In genomic region chr6:11333292-11333849, GRCh38 we compare ENCODE assay signal across 10 cellular contexts.
DNase-seq lines count a peak whose midpoint lies in the region; ATAC-seq and TF ChIP-seq lines count a peak whose summit lies in the region.
"Had no signal": no experiment of that assay in that cellular context is flagged by ENCODE, and none has a peak within 500 bp of the region (broad histone marks: within the 10 kb centered on the region; RNA-seq: fewer than 3 reads in every experiment).

No MANE protein-coding gene starts in this region.

- H3K27me3 Mint-ChIP-seq in stimulated activated naive CD8-positive, alpha-beta T cell treated with anti-CD3 and anti-CD28 coated beads, Interleukin-15, Interleukin-2, amounts not matched to agents 100 ng/mL and 50 ng/mL, for 24 hours = no peaks in the 10 kb centered on the region
- H3K27me3 Mint-ChIP-seq in CD4-positive, alpha-beta T cell = no peaks in the 10 kb centered on the region

- CTCF ChIA-PET in CD4-positive, alpha-beta T cell (lab: Charles Lee) = no interaction called here

- H3K4me2 ChIP-seq in osteoblast (ENCODE audit: insufficient read depth, low read length) = no peak overlapping the region

- no peak overlapping the region for H2AFZ ChIP-seq in osteoblast (ENCODE audit: low read length)

- H3K36me3 ChIP-seq in osteoblast (ENCODE audit: insufficient read depth, low read length) = no peaks in the 10 kb centered on the region

- H4K20me1 ChIP-seq in osteoblast (ENCODE audit: insufficient read depth, low read length) = no peaks in the 10 kb centered on the region

- DNase-seq in activated naive CD4-positive, alpha-beta T cell treated with anti-CD3 and anti-CD28 coated beads, Interleukin-2, amount 50 U/mL, for 72 hours (ENCODE audit: low spot score in 2 of 2) = no peak
- no peak for DNase-seq in activated naive CD4-positive, alpha-beta T cell (lab: John Stamatoyannopoulos, UW)
- DNase-seq in SHP77 (lab: John Stamatoyannopoulos, UW) (peak; percentile 26 to 69), osteoblast (ENCODE audit: insufficient read length, low spot score, missing footprints) (no peak)
- DNase-seq in CD4-positive, alpha-beta T cell = no peak
- DNase-seq: activated CD4-positive, alpha-beta T cell treated with anti-CD3 and anti-CD28 coated beads, Interleukin-2, amount 50 U/mL, for 48 hours; SIG-M5 had no signal

- peak; percentile 59 to 75 for ATAC-seq in activated naive CD4-positive, alpha-beta T cell treated with anti-CD3 and anti-CD28 coated beads, Interleukin-2, amount 50 U/mL, for 72 hours
- peak; percentile 49 for ATAC-seq in HG02623 (IDR thresholded peaks at IDR 0.05; ENCODE audit: unreplicated experiment)
- ATAC-seq in HG03196 (IDR thresholded peaks at IDR 0.05; ENCODE audit: unreplicated experiment) = no peak
- ATAC-seq in CD4-positive, alpha-beta T cell (ENCODE audit: poor library complexity) = no peak

- POLR2A ChIA-PET in CD4-positive, alpha-beta T cell (lab: Charles Lee) = no interaction called here

- H3K27ac Mint-ChIP-seq in activated naive CD4-positive, alpha-beta T cell treated with anti-CD3 and anti-CD28 coated beads, Interleukin-2, amount 50 U/mL, for 72 hours = peak overlapping the region; percentile 24 to 54
- H3K27ac Mint-ChIP-seq in stimulated activated naive CD8-positive, alpha-beta T cell treated with anti-CD3 and anti-CD28 coated beads, Interleukin-15, Interleukin-2, amounts not matched to agents 100 ng/mL and 50 ng/mL, for 24 hours = peak overlapping the region; percentile 61
- H3K27ac Mint-ChIP-seq in CD4-positive, alpha-beta T cell = no peak overlapping the region

- no peak overlapping the region for H3K4me3 ChIP-seq in osteoblast (ENCODE audit: insufficient read depth, low read length)

- H3K4me1 ChIP-seq in osteoblast (ENCODE audit: insufficient read depth, low read length) = peaks cover 10% of the 10 kb centered on the region

- no peaks in the 10 kb centered on the region for H3K9me3 ChIP-seq in osteoblast (ENCODE audit: low read depth, low read length)
- H3K9me3 ChIP-seq in CD4-positive, alpha-beta T cell (ENCODE audit: control insufficient read depth, low read length) = no peaks in the 10 kb centered on the region

- no peaks in the 10 kb centered on the region for H3K9me3 Mint-ChIP-seq in activated naive CD4-positive, alpha-beta T cell treated with anti-CD3 and anti-CD28 coated beads, Interleukin-2, amount 50 U/mL, for 72 hours
- H3K9me3 Mint-ChIP-seq in stimulated activated naive CD8-positive, alpha-beta T cell treated with anti-CD3 and anti-CD28 coated beads, Interleukin-15, Interleukin-2, amounts not matched to agents 100 ng/mL and 50 ng/mL, for 24 hours = no peaks in the 10 kb centered on the region
- no peaks in the 10 kb centered on the region for H3K9me3 Mint-ChIP-seq in CD4-positive, alpha-beta T cell

- H3K79me2 ChIP-seq in osteoblast (ENCODE audit: insufficient read depth, low read length) = no peaks in the 10 kb centered on the region

- no peak overlapping the region for H3K27ac ChIP-seq in osteoblast (ENCODE audit: low read depth, low read length)
- no peak overlapping the region for H3K27ac ChIP-seq in CD4-positive, alpha-beta T cell (ENCODE audit: low read depth, low read length)

- H3K4me3 Mint-ChIP-seq in stimulated activated naive CD8-positive, alpha-beta T cell treated with anti-CD3 and anti-CD28 coated beads, Interleukin-15, Interleukin-2, amounts not matched to agents 100 ng/mL and 50 ng/mL, for 24 hours = no peak overlapping the region
- H3K4me3 Mint-ChIP-seq in CD4-positive, alpha-beta T cell = no peak overlapping the region

- H3K36me3 Mint-ChIP-seq in activated naive CD4-positive, alpha-beta T cell treated with anti-CD3 and anti-CD28 coated beads, Interleukin-2, amount 50 U/mL, for 72 hours = peaks cover 8 to 20% of the 10 kb centered on the region in 2 donors
- H3K36me3 Mint-ChIP-seq in stimulated activated naive CD8-positive, alpha-beta T cell treated with anti-CD3 and anti-CD28 coated beads, Interleukin-15, Interleukin-2, amounts not matched to agents 100 ng/mL and 50 ng/mL, for 24 hours (ENCODE audit: low read depth) = peaks cover 38% of the 10 kb centered on the region
- H3K36me3 Mint-ChIP-seq in CD4-positive, alpha-beta T cell (ENCODE audit: low read depth) = peaks cover 42% of the 10 kb centered on the region

- H3K27me3 ChIP-seq in osteoblast (ENCODE audit: insufficient read depth, low read length) = no peaks in the 10 kb centered on the region
- no peaks in the 10 kb centered on the region for H3K27me3 ChIP-seq in CD4-positive, alpha-beta T cell (ENCODE audit: control insufficient read depth, insufficient read depth, low read length)

- TF ChIP-seq CTCF in osteoblast (IDR thresholded peaks at IDR 0.05; ENCODE audit: extremely low read depth, low read depth, low read length) = no peak
- no peak for TF ChIP-seq CTCF in CD4-positive, alpha-beta T cell (IDR thresholded peaks at IDR 0.05)

- intact Hi-C loops in CD4-positive, alpha-beta T cell (cut with DNase I, micrococcal nuclease) = no loop called here

- peaks cover 57% of the 10 kb centered on the region for H3K4me1 Mint-ChIP-seq in stimulated activated naive CD8-positive, alpha-beta T cell treated with anti-CD3 and anti-CD28 coated beads, Interleukin-15, Interleukin-2, amounts not matched to agents 100 ng/mL and 50 ng/mL, for 24 hours (ENCODE audit: low read depth)
- H3K4me1 Mint-ChIP-seq in CD4-positive, alpha-beta T cell (ENCODE audit: low read depth) = peaks cover 73% of the 10 kb centered on the region

Comparison
In these comparisons a context has a peak if more than half of its experiments do, and no peak if none do; other contexts are left out.
1. ATAC-seq: peak in activated naive CD4-positive, alpha-beta T cell treated with anti-CD3 and anti-CD28 coated beads, Interleukin-2, amount 50 U/mL, for 72 hours (2 of 2) and HG02623 (single experiment); none in HG03196 (single experiment) and CD4-positive, alpha-beta T cell (single experiment).
2. DNase-seq: peak in SHP77 (2 of 2); none in activated naive CD4-positive, alpha-beta T cell treated with anti-CD3 and anti-CD28 coated beads, Interleukin-2, amount 50 U/mL, for 72 hours (0 of 2), activated naive CD4-positive, alpha-beta T cell (0 of 4), osteoblast (single experiment) and CD4-positive, alpha-beta T cell (0 of 10).